Comparison of ENCODE assay signal across 23 cellular contexts in genomic region chr5:107563957-107564544, GRCh38.
DNase-seq lines count a peak whose midpoint lies in the region; ATAC-seq and TF ChIP-seq lines count a peak whose summit lies in the region.
"Had no signal": no experiment of that assay in that cellular context is flagged by ENCODE, and none has a peak within 500 bp of the region (broad histone marks: within the 10 kb centered on the region; RNA-seq: fewer than 3 reads in every experiment).

No MANE protein-coding gene starts in this region.

- POLR2A ChIA-PET in WTC11 (lab: Charles Lee) = no interaction called here

- peaks cover 73% of the 10 kb centered on the region for H3K4me1 Mint-ChIP-seq in WTC11
- no peaks in the 10 kb centered on the region for H3K4me1 Mint-ChIP-seq in activated naive CD4-positive, alpha-beta T cell treated with anti-CD3 and anti-CD28 coated beads, Interleukin-2, amount 10 ng/mL, durations not matched to agents 7 days and 5 days
- H3K4me1 Mint-ChIP-seq: CD14-positive monocyte had no signal

- H3K36me3 Mint-ChIP-seq in WTC11 = no peaks in the 10 kb centered on the region
- no peaks in the 10 kb centered on the region for H3K36me3 Mint-ChIP-seq in activated naive CD4-positive, alpha-beta T cell treated with anti-CD3 and anti-CD28 coated beads, Interleukin-2, amount 10 ng/mL, durations not matched to agents 7 days and 5 days
- H3K36me3 Mint-ChIP-seq: CD14-positive monocyte had no signal

- no peak overlapping the region for H3K4me3 Mint-ChIP-seq in WTC11
- no peak overlapping the region for H3K4me3 Mint-ChIP-seq in activated naive CD4-positive, alpha-beta T cell treated with anti-CD3 and anti-CD28 coated beads, Interleukin-2, amount 10 ng/mL, durations not matched to agents 7 days and 5 days
- H3K4me3 Mint-ChIP-seq: CD14-positive monocyte had no signal

- ATAC-seq in WTC11 (peak; percentile 78), GM18520 (IDR thresholded peaks at IDR 0.05; ENCODE audit: unreplicated experiment) (no peak)
- ATAC-seq: gastrocnemius medialis, K562, psoas muscle had no signal

- no peaks in the 10 kb centered on the region for H3K27me3 Mint-ChIP-seq in WTC11 (ENCODE audit: low read depth)
- H3K27me3 Mint-ChIP-seq in activated naive CD4-positive, alpha-beta T cell treated with anti-CD3 and anti-CD28 coated beads, Interleukin-2, amount 10 ng/mL, durations not matched to agents 7 days and 5 days = no peaks in the 10 kb centered on the region

- CTCF ChIA-PET in WTC11 (lab: Charles Lee) = interaction anchor here (3.4 kb wide), 1 partner anchor 8 kb away, joined by 40 read pairs; no protein-coding TSS in a partner anchor
- CTCF ChIA-PET in activated naive CD4-positive, alpha-beta T cell treated with anti-CD3 and anti-CD28 coated beads, Interleukin-2, amount 10 ng/mL, durations not matched to agents 7 days and 5 days (lab: Charles Lee) = interaction anchor here (1.3 kb wide), 1 partner anchor 9 kb away, joined by 3 read pairs; no protein-coding TSS in a partner anchor

- DNase-seq in DMS 273 treated with DMSO at 0.1 percent for 48 hours (lab: John Stamatoyannopoulos, UW) (peak; percentile 37), NCI-H146 treated with DMSO at 0.1 percent for 48 hours (lab: John Stamatoyannopoulos, UW; ENCODE audit: unreplicated experiment) (peak; percentile 55), WTC11 (ENCODE audit: low spot score) (no peak), myocyte (ENCODE audit: low read depth) (peak; percentile 80), H4 (ENCODE audit: low spot score) (no peak), NCI-H128 (lab: John Stamatoyannopoulos, UW; ENCODE audit: unreplicated experiment) (no peak)
- no peak for DNase-seq in activated naive CD4-positive, alpha-beta T cell treated with anti-CD3 and anti-CD28 coated beads, Interleukin-2, amount 10 ng/mL, durations not matched to agents 7 days and 5 days
- DNase-seq: activated CD4-positive, alpha-beta T cell treated with anti-CD3 and anti-CD28 coated beads for 4 hours; activated CD8-positive, alpha-beta memory T cell treated with anti-CD3 and anti-CD28 coated beads for 24 hours; activated T-cell treated with anti-CD3 and anti-CD28 coated beads, Interleukin-2, amount 50 U/mL, for 1 hour; amygdala; colonic mucosa; esophagus squamous epithelium; gastrocnemius medialis; islet precursor cell; NCI-H187; NCI-H2227 treated with DMSO at 0.1 percent for 48 hours; Peyer's patch; psoas muscle; T-helper 2 cell had no signal

- peak overlapping the region; percentile 75 for H3K27ac Mint-ChIP-seq in WTC11
- no peak overlapping the region for H3K27ac Mint-ChIP-seq in activated naive CD4-positive, alpha-beta T cell treated with anti-CD3 and anti-CD28 coated beads, Interleukin-2, amount 10 ng/mL, durations not matched to agents 7 days and 5 days
- H3K27ac Mint-ChIP-seq: CD14-positive monocyte had no signal

- TF ChIP-seq CTCF in WTC11 (IDR thresholded peaks at IDR 0.05) = no peak

- H3K9me3 Mint-ChIP-seq in WTC11 = no peaks in the 10 kb centered on the region
- no peaks in the 10 kb centered on the region for H3K9me3 Mint-ChIP-seq in activated naive CD4-positive, alpha-beta T cell treated with anti-CD3 and anti-CD28 coated beads, Interleukin-2, amount 10 ng/mL, durations not matched to agents 7 days and 5 days

TF ChIP-seq in WTC11, 78 proteins besides CTCF, POLR2A, EP300 and RAD21:
- TF ChIP-seq IRF2 (CRISPR knock-in tag; IDR thresholded peaks at IDR 0.05; ENCODE audit: borderline replicate concordance, low read depth) = no peak
- TF ChIP-seq ZNF396 (CRISPR knock-in tag; IDR thresholded peaks at IDR 0.05; ENCODE audit: borderline replicate concordance) = no peak
- TF ChIP-seq USF2 (CRISPR knock-in tag; IDR thresholded peaks at IDR 0.05) = no peak
- no peak for TF ChIP-seq SP1 (CRISPR knock-in tag; conservative IDR thresholded peaks at IDR 0.05)
- TF ChIP-seq ATF3 (CRISPR knock-in tag; conservative IDR thresholded peaks at IDR 0.05) = no peak
- no peak for TF ChIP-seq FOXP4 (CRISPR knock-in tag; IDR thresholded peaks at IDR 0.05)
TF ChIP-seq in WTC11: peak in this region for 0.

Comparison
In these comparisons a context has a peak if more than half of its experiments do, and no peak if none do; other contexts are left out.
1. DNase-seq: peak in DMS 273 treated with DMSO at 0.1 percent for 48 hours (single experiment), NCI-H146 treated with DMSO at 0.1 percent for 48 hours (single experiment) and myocyte (single experiment); none in WTC11 (single experiment), H4 (single experiment), activated naive CD4-positive, alpha-beta T cell treated with anti-CD3 and anti-CD28 coated beads, Interleukin-2, amount 10 ng/mL, durations not matched to agents 7 days and 5 days (single experiment) and NCI-H128 (single experiment).